Comparison of ENCODE assay signal across 1 cellular context in genomic region chr12:92702754-92703679, GRCh38.
TF ChIP-seq lines count a peak whose summit lies in the region.

TSS of gene PLEKHG7 (plus strand) at chr12:92702989. CDS start at chr12:92706632, 3,643 bp downstream.

TF ChIP-seq in GM12878, 131 proteins besides CTCF, POLR2A, EP300 and RAD21 (continued from another document and continues in another):
- TF ChIP-seq NFYA (IDR thresholded peaks at IDR 0.05; ENCODE audit: borderline replicate concordance, low read depth, low read length) (no peak), LARP7 (IDR thresholded peaks at IDR 0.05) (peak; percentile 28; the same call in 1 of the 2 replicates), HCFC1 (IDR thresholded peaks at IDR 0.05; ENCODE audit: low read length) (no peak), SKIL (IDR thresholded peaks at IDR 0.05; ENCODE audit: low read depth, poor library complexity, severe bottlenecking) (no peak), E2F4 (IDR thresholded peaks at IDR 0.05; ENCODE audit: low read depth, low read length) (no peak), USF1 (IDR thresholded peaks at IDR 0.05; ENCODE audit: borderline replicate concordance, extremely low read length, insufficient read depth, low read depth, low read length) (no peak), TCF3 (IDR thresholded peaks at IDR 0.05; ENCODE audit: borderline replicate concordance, insufficient read depth, low read depth, low read length) (no peak), TCF12 (IDR thresholded peaks at IDR 0.05; ENCODE audit: low read depth, low read length) (no peak), POLR2AphosphoS2 (IDR thresholded peaks at IDR 0.05; ENCODE audit: low read depth, low read length) (no peak), CBFB (IDR thresholded peaks at IDR 0.05; ENCODE audit: low read depth) (no peak), MYB (IDR thresholded peaks at IDR 0.05; ENCODE audit: borderline replicate concordance, low read depth, low read length) (no peak), NKRF (conservative IDR thresholded peaks at IDR 0.05) (peak; percentile 81), IRF5 (IDR thresholded peaks at IDR 0.05; ENCODE audit: borderline replicate concordance) (no peak), ZBTB11 (CRISPR knock-in tag; IDR thresholded peaks at IDR 0.05) (no peak), HDGF (IDR thresholded peaks at IDR 0.05) (no peak), ZNF24 (IDR thresholded peaks at IDR 0.05) (no peak), RBBP5 (conservative IDR thresholded peaks at IDR 0.05) (0 out of 2 replicates have a peak, but pooled peaks have one; percentile 44), SUZ12 (IDR thresholded peaks at IDR 0.05; ENCODE audit: unreplicated experiment) (no peak), SIN3A (IDR thresholded peaks at IDR 0.05; ENCODE audit: low read depth, low read length) (no peak), ETV6 (conservative IDR thresholded peaks at IDR 0.05 in 1 of 2, IDR thresholded peaks at IDR 0.05 in 1 of 2; ENCODE audit: borderline replicate concordance in 1 of 2, low read depth in 1 of 2) (no peak; a peak in 1 of 4 replicates), RELB (IDR thresholded peaks at IDR 0.05; ENCODE audit: low read depth) (peak; percentile 73; the same call in 1 of the 2 replicates), TARDBP (IDR thresholded peaks at IDR 0.05; ENCODE audit: borderline replicate concordance) (no peak), E2F8 (IDR thresholded peaks at IDR 0.05; ENCODE audit: low read depth, partially characterized antibody) (no peak), GABPA (IDR thresholded peaks at IDR 0.05; ENCODE audit: low read depth) (no peak), POLR2AphosphoS5 (IDR thresholded peaks at IDR 0.05; ENCODE audit: low read length) (no peak), EGR1 (IDR thresholded peaks at IDR 0.05; ENCODE audit: borderline replicate concordance in 1 of 2, low read depth in 2 of 2, low read length in 2 of 2) (no peak), STAT1 (conservative IDR thresholded peaks at IDR 0.05) (no peak), MTA2 (IDR thresholded peaks at IDR 0.05; ENCODE audit: low read depth) (peak; percentile 84), YY1 (IDR thresholded peaks at IDR 0.05; ENCODE audit: low read depth, low read length) (0 out of 2 replicates have a peak, but pooled peaks have one; percentile 56), NR2C1 (IDR thresholded peaks at IDR 0.05) (peak; percentile 83), MTA3 (IDR thresholded peaks at IDR 0.05; ENCODE audit: borderline replicate concordance, low read length) (no peak; the same call in 1 of the 2 replicates), JUND (IDR thresholded peaks at IDR 0.05; ENCODE audit: low read depth, low read length) (no peak), USF2 (IDR thresholded peaks at IDR 0.05; ENCODE audit: borderline replicate concordance, low read depth, low read length) (no peak), RFX5 (IDR thresholded peaks at IDR 0.05; ENCODE audit: low read depth, low read length) (no peak), MEF2A (IDR thresholded peaks at IDR 0.05; ENCODE audit: insufficient read depth, low read depth, low read length) (no peak), SMAD5 (IDR thresholded peaks at IDR 0.05; ENCODE audit: low read depth) (no peak), BRCA1 (IDR thresholded peaks at IDR 0.05; ENCODE audit: low read depth, low read length) (no peak), NR2F1 (conservative IDR thresholded peaks at IDR 0.05) (peak; percentile 96), MYC (IDR thresholded peaks at IDR 0.05; ENCODE audit: insufficient read depth, insufficient read length, insufficient replicate concordance, low read length, severe bottlenecking) (no peak), TCF7 (IDR thresholded peaks at IDR 0.05; ENCODE audit: borderline replicate concordance) (no peak), POU2F2 (IDR thresholded peaks at IDR 0.05; ENCODE audit: borderline replicate concordance, low read depth, low read length) (no peak), MAX (IDR thresholded peaks at IDR 0.05; ENCODE audit: low read depth, low read length) (no peak), EZH2 (IDR thresholded peaks at IDR 0.05; ENCODE audit: borderline replicate concordance, control insufficient read depth, low read depth, low read length) (no peak), RELA (IDR thresholded peaks at IDR 0.05; ENCODE audit: borderline replicate concordance, partially characterized antibody) (peak; percentile 6), CBX5 (IDR thresholded peaks at IDR 0.05; ENCODE audit: low read depth) (no peak), ZBED1 (IDR thresholded peaks at IDR 0.05; ENCODE audit: borderline replicate concordance) (no peak), PKNOX1 (IDR thresholded peaks at IDR 0.05) (no peak), DPF2 (IDR thresholded peaks at IDR 0.05) (peak; percentile 91), NFXL1 (IDR thresholded peaks at IDR 0.05; ENCODE audit: borderline replicate concordance) (no peak), SREBF1 (IDR thresholded peaks at IDR 0.05; ENCODE audit: low read length) (no peak)
